In the genomic region with DNA sequence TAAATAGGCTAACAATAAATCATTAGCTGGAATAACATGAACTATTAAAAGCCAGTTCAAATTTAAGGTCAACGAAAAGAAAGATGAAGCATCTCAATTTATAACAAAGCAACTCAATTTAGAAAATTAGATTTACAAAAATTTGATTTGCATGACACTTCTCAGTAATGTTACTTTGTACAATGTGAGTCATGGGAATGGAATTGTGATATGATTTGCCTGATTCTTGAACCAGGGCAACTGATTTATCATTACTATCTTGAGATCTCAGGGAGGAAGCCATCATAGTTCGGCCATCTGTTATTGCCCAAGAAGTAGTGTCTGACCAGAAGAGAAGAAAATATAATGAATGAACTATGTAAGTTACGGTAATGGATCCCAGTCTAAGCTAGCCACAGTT, we compare ENCODE assay signal across 16 cellular contexts.
"Had no signal": no experiment of that assay in that cellular context is flagged by ENCODE, and none has a peak within 500 bp of the region (broad histone marks: within the 10 kb centered on the region; RNA-seq: fewer than 3 reads in every experiment).

No MANE protein-coding gene starts in this region.

- H3K27ac ChIP-seq: coronary artery, foreskin keratinocyte, left ventricle myocardium inferior, lower lobe of right lung, neutrophil had no signal

- H3K4me1 Mint-ChIP-seq: immature natural killer cell; naive thymus-derived CD4-positive, alpha-beta T cell had no signal

- H3K4me3 Mint-ChIP-seq: immature natural killer cell; naive thymus-derived CD4-positive, alpha-beta T cell had no signal

- H3K27me3 Mint-ChIP-seq: naive thymus-derived CD4-positive, alpha-beta T cell had no signal

- DNase-seq: effector CD4-positive, alpha-beta T cell; foreskin keratinocyte; immature natural killer cell; kidney; left cardiac atrium; left ventricle myocardium inferior; lower lobe of right lung; naive thymus-derived CD4-positive, alpha-beta T cell; right cardiac atrium; stimulated activated CD4-positive, alpha-beta T cell treated with anti-CD3 and anti-CD28 coated beads, Interleukin-2, amount 100 ng/mL, for 48 hours; stimulated activated naive CD4-positive, alpha-beta T cell treated with Interleukin-2 at 50 U/mL for 16 hours; trophoblast cell had no signal

- H3K27ac Mint-ChIP-seq: immature natural killer cell; naive thymus-derived CD4-positive, alpha-beta T cell had no signal

- ATAC-seq: esophagus mucosa; foreskin keratinocyte; left cardiac atrium; lower lobe of right lung; naive thymus-derived CD4-positive, alpha-beta T cell; right cardiac atrium had no signal

- H3K36me3 Mint-ChIP-seq: immature natural killer cell; naive thymus-derived CD4-positive, alpha-beta T cell had no signal

- H3K36me3 ChIP-seq: left ventricle myocardium inferior, lower lobe of right lung, neutrophil had no signal

- H3K9me3 ChIP-seq: left ventricle myocardium inferior, lower lobe of right lung, neutrophil had no signal

- H3K4me3 ChIP-seq: coronary artery, left ventricle myocardium inferior, lower lobe of right lung, smooth muscle cell had no signal

- H3K4me2 ChIP-seq: smooth muscle cell had no signal

- H3K27me3 ChIP-seq: foreskin keratinocyte, neutrophil had no signal

- H3K4me1 ChIP-seq: foreskin keratinocyte, left ventricle myocardium inferior, lower lobe of right lung had no signal
